ENCODE assay signal across 13 cellular contexts in genomic region chr6:35810831-35811698, GRCh38. TPM values are rescaled to one million over a fixed set of nuclear protein-coding genes. Genes with fewer than 3 reads are reported as not detected.
DNase-seq lines count a peak whose midpoint lies in the region; ATAC-seq and TF ChIP-seq lines count a peak whose summit lies in the region.
"Had no signal": no experiment of that assay in that cellular context is flagged by ENCODE, and none has a peak within 500 bp of the region (broad histone marks: within the 10 kb centered on the region; RNA-seq: fewer than 3 reads in every experiment).

No MANE protein-coding gene starts in this region.

- no peak overlapping the region for H3K4me3 Mint-ChIP-seq in progenitor cell of endocrine pancreas (ENCODE audit: low read depth)

- intact Hi-C loops in HCT116 (cut with micrococcal nuclease): no loop called here
- intact Hi-C loops in colonic mucosa (cut with DNase I): no loop called here

- TSS peak; percentile 92 for BruUV-seq in HCT116 (replicated peaks; lab: Mats Ljungman, UMichigan)

- ATAC-seq in HCT116: peak; percentile 89

- H3K27me3 Mint-ChIP-seq in progenitor cell of endocrine pancreas: peaks cover 11% of the 10 kb centered on the region

- H3K27me3 ChIP-seq in HCT116 (ENCODE audit: insufficient read depth, low read length): no peaks in the 10 kb centered on the region
- no peaks in the 10 kb centered on the region for H3K27me3 ChIP-seq in colonic mucosa

- H3K9me3 ChIP-seq in HCT116 (ENCODE audit: control insufficient read depth in 1 of 2, insufficient read depth in 1 of 2, low read depth in 1 of 2, low read length in 2 of 2) (no peaks in the 10 kb centered on the region), colonic mucosa (no peaks in the 10 kb centered on the region)
- H3K9me3 ChIP-seq: Caco-2, tibial artery had no signal

- DNase-seq in A172 (ENCODE audit: low spot score): peak; percentile 85
- DNase-seq in HCT116 (ENCODE audit: low read depth, low spot score): peak; percentile 76
- DNase-seq in SHP77 (lab: John Stamatoyannopoulos, UW): peak; percentile 85 to 86
- DNase-seq in glomerular endothelial cell (ENCODE audit: extremely low read depth, low read depth, low spot score): peak; percentile 22
- DNase-seq in progenitor cell of endocrine pancreas (ENCODE audit: low spot score, unreplicated experiment): no peak
- no peak for DNase-seq in GM20000 (ENCODE audit: low spot score)
- DNase-seq in colonic mucosa: no peak
- DNase-seq in DMS114 treated with DMSO at 0.1 percent for 48 hours (lab: John Stamatoyannopoulos, UW; ENCODE audit: unreplicated experiment): no peak
- DNase-seq: activated effector memory CD4-positive, alpha-beta T cell treated with Interleukin-2 at 50 U/mL for 16 hours; Caco-2; hippocampal formation; stimulated activated CD4-positive, alpha-beta T cell treated with anti-CD3 and anti-CD28 coated beads, Interleukin-12 subunit alpha, Interleukin-12 subunit beta, amount 100 ng/mL, for 4 hours; tibial artery had no signal

- peak overlapping the region; percentile 86 for H2AFZ ChIP-seq in HCT116 (ENCODE audit: low read depth, low read length, poor library complexity, severe bottlenecking)

- TF ChIP-seq CTCF in HCT116 (IDR thresholded peaks at IDR 0.05 in 2 of 3, conservative IDR thresholded peaks at IDR 0.05 in 1 of 3; ENCODE audit: borderline replicate concordance in 1 of 3, insufficient read depth in 1 of 3, low read depth in 2 of 3, low read length in 2 of 3) (no peak), progenitor cell of endocrine pancreas (IDR thresholded peaks at IDR 0.05; ENCODE audit: unreplicated experiment) (no peak), GM20000 (IDR thresholded peaks at IDR 0.05; ENCODE audit: extremely low read depth, missing control alignments) (no peak), colonic mucosa (IDR thresholded peaks at IDR 0.05) (no peak)

- no peaks in the 10 kb centered on the region for H3K9me2 ChIP-seq in HCT116 (ENCODE audit: insufficient read depth)

- no peak for TF ChIP-seq POLR2A in HCT116 (IDR thresholded peaks at IDR 0.05; ENCODE audit: borderline replicate concordance, extremely low read depth, insufficient read depth, insufficient read length)

- H3K9me3 Mint-ChIP-seq in progenitor cell of endocrine pancreas (ENCODE audit: low read depth): no peaks in the 10 kb centered on the region

- POLR2A ChIA-PET in HCT116 (lab: Charles Lee): interaction anchor here (0.5 kb wide), 1 partner anchor 268 kb away, joined by 3 read pairs; no protein-coding TSS in a partner anchor

- H4K20me1 ChIP-seq in HCT116 (ENCODE audit: insufficient read depth): no peaks in the 10 kb centered on the region

- H3K4me2 ChIP-seq in HCT116 (ENCODE audit: low read length): peak overlapping the region; percentile 91

- RAD21 ChIA-PET in HCT116 (lab: Charles Lee; ENCODE audit: low non-redundant PET in 1 of 2, low total read pairs in 2 of 2, uncharacterized antibody in 2 of 2, unreplicated experiment in 2 of 2): interaction anchor here in 1 of 2 experiments (0.7 kb wide), 1 partner anchor 387 kb away, joined by 5 read pairs; no protein-coding TSS in a partner anchor

- no peaks in the 10 kb centered on the region for H3K79me2 ChIP-seq in HCT116 (ENCODE audit: insufficient read depth, low read length)

- no peaks in the 10 kb centered on the region for H3K36me3 ChIP-seq in HCT116 (ENCODE audit: control insufficient read depth in 1 of 2, insufficient read depth in 2 of 2, low read length in 2 of 2)
- H3K36me3 ChIP-seq in colonic mucosa: no peaks in the 10 kb centered on the region
- H3K36me3 ChIP-seq: tibial artery had no signal

- no peak for TF ChIP-seq RAD21 in HCT116 (IDR thresholded peaks at IDR 0.05; ENCODE audit: low read depth)

- H3K4me1 Mint-ChIP-seq in progenitor cell of endocrine pancreas (ENCODE audit: low read depth): no peaks in the 10 kb centered on the region

- H3K9ac ChIP-seq in HCT116 (ENCODE audit: low read length) (peak overlapping the region; percentile 61), colonic mucosa (ENCODE audit: low read depth in 2 of 2, low read length in 2 of 2) (no peak overlapping the region)

- CTCF ChIA-PET in HCT116 (lab: Charles Lee): no interaction called here

- H3K4me3 ChIP-seq in HCT116 (replicated peaks in 1 of 2; ENCODE audit: low read depth in 1 of 2, low read length in 2 of 2) (peak overlapping the region; percentile 39 to 60), colonic mucosa (no peak overlapping the region)
- H3K4me3 ChIP-seq: tibial artery had no signal

- H3K4me1 ChIP-seq in HCT116 (ENCODE audit: control insufficient read depth in 1 of 2, insufficient read depth in 2 of 2, low read length in 2 of 2) (peaks cover 14 to 24% of the 10 kb centered on the region in 2 experiments), colonic mucosa (no peaks in the 10 kb centered on the region)
- H3K4me1 ChIP-seq: Caco-2, tibial artery had no signal

- H3K27ac ChIP-seq in HCT116 (ENCODE audit: low read depth, low read length): peak overlapping the region; percentile 65
- H3K27ac ChIP-seq in colonic mucosa: no peak overlapping the region
- H3K27ac ChIP-seq: tibial artery had no signal

- H3K27ac Mint-ChIP-seq in progenitor cell of endocrine pancreas: no peak overlapping the region

- no peaks in the 10 kb centered on the region for H3K36me3 Mint-ChIP-seq in progenitor cell of endocrine pancreas (ENCODE audit: insufficient read depth)

TF ChIP-seq in HCT116, 20 proteins besides CTCF, POLR2A, EP300 and RAD21 (continues in another document):
- peak; percentile 64 for TF ChIP-seq MAX (IDR thresholded peaks at IDR 0.05)
- TF ChIP-seq EZH2 (IDR thresholded peaks at IDR 0.05): no peak
- no peak for TF ChIP-seq YY1 (IDR thresholded peaks at IDR 0.05; ENCODE audit: extremely low read depth, insufficient replicate concordance, low read depth, low read length)
- TF ChIP-seq ZNF274 (IDR thresholded peaks at IDR 0.05; ENCODE audit: low read depth, low read length): no peak
- TF ChIP-seq JUND (IDR thresholded peaks at IDR 0.05): peak; percentile 67; the same call in 1 of the 2 replicates
- no peak for TF ChIP-seq EZH2phosphoT487 (IDR thresholded peaks at IDR 0.05; ENCODE audit: borderline replicate concordance)
- no peak for TF ChIP-seq SRF (IDR thresholded peaks at IDR 0.05; ENCODE audit: low read depth)
- peak; percentile 33; the same call in 1 of the 2 replicates for TF ChIP-seq ELF1 (IDR thresholded peaks at IDR 0.05; ENCODE audit: borderline replicate concordance, low read depth)
- no peak for TF ChIP-seq REST (IDR thresholded peaks at IDR 0.05; ENCODE audit: low read depth)
- peak; percentile 54 for TF ChIP-seq SIN3A (IDR thresholded peaks at IDR 0.05; ENCODE audit: low read depth)
- no peak for TF ChIP-seq ATF3 (IDR thresholded peaks at IDR 0.05)
- TF ChIP-seq FOSL1 (IDR thresholded peaks at IDR 0.05; ENCODE audit: low read depth): peak; percentile 73

RNA-seq across cellular contexts. Expression of gene LHFPL5, which starts 5.9 kb away (rescaled TPM):
- total RNA-seq in A172 (2014; rRNA removed; shearing (Covaris generic)): not detected in 2 replicates
- 0.71 TPM for total RNA-seq in HCT116 (2021; ENCODE audit: unreplicated experiment)
- polyA plus RNA-seq in HCT116 (2012): 0.95 and 1.2 TPM in 2 replicates
- not detected in 2 replicates for total RNA-seq in glomerular endothelial cell
- not detected in 2 replicates for total RNA-seq in progenitor cell of endocrine pancreas
- not detected for total RNA-seq in colonic mucosa
- total RNA-seq: Caco-2 had no signal

RNA-seq across cellular contexts. Expression of gene CLPS, which starts 13.9 kb away (rescaled TPM):
- not detected in 2 replicates for total RNA-seq in A172 (2014; rRNA removed; shearing (Covaris generic))
- total RNA-seq in HCT116 (2021; ENCODE audit: unreplicated experiment) (6.4 TPM), glomerular endothelial cell (not detected in 2 replicates), progenitor cell of endocrine pancreas (0.87 and 1.7 TPM in 2 replicates), colonic mucosa (10 to 100 TPM in 1 of 2 donors, not detected in 1; 13.7 TPM)
- polyA plus RNA-seq in HCT116 (2012): not detected in 2 replicates
- total RNA-seq: Caco-2 had no signal

RNA-seq across cellular contexts. Expression of gene CLPSL1, which starts 30.2 kb away (rescaled TPM):
- not detected in 2 replicates for total RNA-seq in A172 (2014; rRNA removed; shearing (Covaris generic))
- total RNA-seq in HCT116 (2021; ENCODE audit: unreplicated experiment) (not detected), glomerular endothelial cell (not detected in 2 replicates), progenitor cell of endocrine pancreas (not detected in 2 replicates), colonic mucosa (not detected)
- 0.16 and 0.36 TPM in 2 replicates for polyA plus RNA-seq in HCT116 (2012)
- total RNA-seq: Caco-2 had no signal

RNA-seq across cellular contexts. Expression of gene CLPSL2, which starts 34.7 kb away (rescaled TPM):
- 4.7 TPM in 1 of 2 replicates, not detected in the other for total RNA-seq in A172 (2014; rRNA removed; shearing (Covaris generic))
- 1.7 TPM for total RNA-seq in HCT116 (2021; ENCODE audit: unreplicated experiment)
- 1.1 and 3.6 TPM in 2 replicates for polyA plus RNA-seq in HCT116 (2012)
- not detected in 2 replicates for total RNA-seq in glomerular endothelial cell
- not detected in 2 replicates for total RNA-seq in progenitor cell of endocrine pancreas
- not detected for total RNA-seq in colonic mucosa

Comparison
In these comparisons a context has a peak if more than half of its experiments do, and no peak if none do; other contexts are left out.
1. DNase-seq: peak in A172 (single experiment), HCT116 (single experiment), SHP77 (2 of 2) and glomerular endothelial cell (single experiment); none in progenitor cell of endocrine pancreas (single experiment), GM20000 (single experiment), colonic mucosa (single experiment) and DMS114 treated with DMSO at 0.1 percent for 48 hours (single experiment).